ENCODE assay signal across 9 cellular contexts in genomic region chr11:57547854-57548377, GRCh38. TPM values are rescaled to one million over a fixed set of nuclear protein-coding genes. Genes with fewer than 3 reads are reported as not detected.
DNase-seq lines count a peak whose midpoint lies in the region; ATAC-seq and TF ChIP-seq lines count a peak whose summit lies in the region.
"Had no signal": no experiment of that assay in that cellular context is flagged by ENCODE, and none has a peak within 500 bp of the region (broad histone marks: within the 10 kb centered on the region; RNA-seq: fewer than 3 reads in every experiment).

No MANE protein-coding gene starts in this region.

- peak overlapping the region; percentile 48 for H3K9ac ChIP-seq in MM.1S (ENCODE audit: low read length)

- H3K27me3 ChIP-seq in MM.1S (replicated peaks; ENCODE audit: insufficient read depth, low read length) = no peaks in the 10 kb centered on the region
- H3K27me3 ChIP-seq in left ventricle myocardium inferior (ENCODE audit: low read depth) = no peaks in the 10 kb centered on the region

- H3K4me3 ChIP-seq in MM.1S (ENCODE audit: low read length) = peak overlapping the region; percentile 17
- no peak overlapping the region for H3K4me3 ChIP-seq in left ventricle myocardium inferior

- H3K4me3 Mint-ChIP-seq in naive B cell (peak overlapping the region in 5 of 8 donors; percentile 3 to 42 (median 32)), osteocyte (ENCODE audit: unreplicated experiment) (no peak overlapping the region)

- no peaks in the 10 kb centered on the region for H3K79me2 ChIP-seq in MM.1S (ENCODE audit: low read length)

- H3K36me3 Mint-ChIP-seq in naive B cell (peaks cover 0 to 10% of the 10 kb centered on the region in 2 donors), osteocyte (ENCODE audit: unreplicated experiment) (peaks cover 19% of the 10 kb centered on the region)

- peaks cover 23% of the 10 kb centered on the region for H3F3A ChIP-seq in MM.1S (ENCODE audit: insufficient read depth, low read length)

- peak overlapping the region; percentile 94 for H3K27ac ChIP-seq in MM.1S (ENCODE audit: low read length)
- no peak overlapping the region for H3K27ac ChIP-seq in left ventricle myocardium inferior (replicated peaks)
- H3K27ac ChIP-seq: HL-60 had no signal

- H3K36me3 ChIP-seq in MM.1S (replicated peaks; ENCODE audit: insufficient read depth, low read length) = no peaks in the 10 kb centered on the region
- peaks cover 44% of the 10 kb centered on the region for H3K36me3 ChIP-seq in left ventricle myocardium inferior

- ATAC-seq in GM18868 (IDR thresholded peaks at IDR 0.05; ENCODE audit: unreplicated experiment) (peak; percentile 87), GM21825 (IDR thresholded peaks at IDR 0.05; ENCODE audit: unreplicated experiment) (peak; percentile 94), naive B cell (ENCODE audit: low read depth in 2 of 2) (peak; percentile 96 to 99)

- no peaks in the 10 kb centered on the region for H4K20me1 ChIP-seq in MM.1S (ENCODE audit: insufficient read depth, low read length)

- no peaks in the 10 kb centered on the region for H3K9me3 Mint-ChIP-seq in naive B cell
- no peaks in the 10 kb centered on the region for H3K9me3 Mint-ChIP-seq in osteocyte (ENCODE audit: unreplicated experiment)

- intact Hi-C loops in left ventricle myocardium inferior (cut with micrococcal nuclease) = no loop called here

- H3K27me3 Mint-ChIP-seq in naive B cell = no peaks in the 10 kb centered on the region
- H3K27me3 Mint-ChIP-seq in osteocyte (ENCODE audit: unreplicated experiment) = peaks cover 5% of the 10 kb centered on the region

- H3K9me3 ChIP-seq in MM.1S (replicated peaks; ENCODE audit: insufficient read depth, low read length) (no peaks in the 10 kb centered on the region), left ventricle myocardium inferior (replicated peaks) (no peaks in the 10 kb centered on the region)

- H3K9me2 ChIP-seq in MM.1S (replicated peaks; ENCODE audit: insufficient read depth, low read length) = no peaks in the 10 kb centered on the region

- TF ChIP-seq CTCF in MM.1S (IDR thresholded peaks at IDR 0.05; ENCODE audit: low read length) (no peak), osteocyte (IDR thresholded peaks at IDR 0.05) (no peak), left ventricle myocardium inferior (IDR thresholded peaks at IDR 0.05; ENCODE audit: borderline replicate concordance) (no peak)

- H2AFZ ChIP-seq in MM.1S (ENCODE audit: low read length) = peak overlapping the region; percentile 25

- DNase-seq in MM.1S = peak; percentile 82
- peak; percentile 51 for DNase-seq in naive B cell
- no peak for DNase-seq in osteocyte (ENCODE audit: extremely low spot score, unreplicated experiment)
- DNase-seq in glomerular visceral epithelial cell (ENCODE audit: extremely low spot score) = no peak
- no peak for DNase-seq in left ventricle myocardium inferior
- DNase-seq in hippocampal formation (lab: John Stamatoyannopoulos, UW) = no peak

- H3K4me1 ChIP-seq in MM.1S (ENCODE audit: low read length) = peaks cover 15% of the 10 kb centered on the region
- H3K4me1 ChIP-seq in left ventricle myocardium inferior = no peaks in the 10 kb centered on the region

- H3K4me1 Mint-ChIP-seq in naive B cell (peaks cover 17 to 22% (median 21%) of the 10 kb centered on the region in 3 donors), osteocyte (ENCODE audit: unreplicated experiment) (no peaks in the 10 kb centered on the region)

- peak overlapping the region; percentile 9 to 93 (median 89) for H3K27ac Mint-ChIP-seq in naive B cell
- H3K27ac Mint-ChIP-seq in osteocyte (ENCODE audit: unreplicated experiment) = no peak overlapping the region

- peak overlapping the region; percentile 70 for H3K4me2 ChIP-seq in MM.1S (ENCODE audit: low read depth, low read length)

RNA-seq across cellular contexts. Expression of gene SMTNL1, which starts 10.5 kb away (rescaled TPM):
- polyA plus RNA-seq in naive B cell (ENCODE audit: low read depth in 6 of 6) = under 1 TPM in 3 of 6 donors, not detected in 3; 0.18 to 0.40 (median 0.34) TPM
- total RNA-seq in osteocyte (not detected in 2 replicates), left ventricle myocardium inferior (not detected)

RNA-seq across cellular contexts. Expression of gene TIMM10, which starts 17.4 kb away (rescaled TPM):
- 100 to 1,000 TPM in 1 of 6 donors, 10 to 100 TPM in 5; 64.9 to 105 (median 79.9) TPM for polyA plus RNA-seq in naive B cell (ENCODE audit: low read depth in 6 of 6)
- total RNA-seq in osteocyte (47.3 and 54.5 TPM in 2 replicates), left ventricle myocardium inferior (61.0 TPM)

RNA-seq across cellular contexts. Expression of gene UBE2L6, which starts 19.6 kb away (rescaled TPM):
- 100 to 1,000 TPM; 182 to 310 (median 219) TPM for polyA plus RNA-seq in naive B cell (ENCODE audit: low read depth in 6 of 6)
- total RNA-seq in osteocyte (58.9 and 62.5 TPM in 2 replicates), left ventricle myocardium inferior (19.0 TPM)

RNA-seq across cellular contexts. Expression of gene SLC43A1, which starts 32.4 kb away (rescaled TPM):
- polyA plus RNA-seq in naive B cell (ENCODE audit: low read depth in 6 of 6) = 10 to 100 TPM in 1 of 6 donors, 1 to 10 TPM in 5; 3.2 to 10.9 (median 4.6) TPM
- total RNA-seq in osteocyte (14.3 and 16.2 TPM in 2 replicates), left ventricle myocardium inferior (4.3 TPM)

RNA-seq across cellular contexts. Expression of gene SERPING1, which starts 49.6 kb away (rescaled TPM):
- under 1 TPM in 1 of 6 donors, not detected in 5; 0.82 TPM for polyA plus RNA-seq in naive B cell (ENCODE audit: low read depth in 6 of 6)
- total RNA-seq in osteocyte (19.9 and 21.9 TPM in 2 replicates), left ventricle myocardium inferior (94.6 TPM)

Comparison
In these comparisons a context has a peak if more than half of its experiments do, and no peak if none do; other contexts are left out.
1. DNase-seq: peak in MM.1S (single experiment) and naive B cell (single experiment); none in osteocyte (single experiment), glomerular visceral epithelial cell (single experiment), left ventricle myocardium inferior (single experiment) and hippocampal formation (0 of 2).
2. Peak in every context shown above with its lines, with median percentiles within 50 percentile points of each other: ATAC-seq.